ENCODE assay signal across 24 cellular contexts in genomic region chr18:1092228-1092627, GRCh38.
DNase-seq lines count a peak whose midpoint lies in the region; ATAC-seq and TF ChIP-seq lines count a peak whose summit lies in the region.
"Had no signal": no experiment of that assay in that cellular context is flagged by ENCODE, and none has a peak within 500 bp of the region (broad histone marks: within the 10 kb centered on the region; RNA-seq: fewer than 3 reads in every experiment).

No MANE protein-coding gene starts in this region.

- POLR2A ChIA-PET in WTC11 (lab: Charles Lee) = no interaction called here

- H3K9me3 ChIP-seq in cardiac muscle cell (ENCODE audit: low read depth) (no peaks in the 10 kb centered on the region), heart left ventricle (peaks cover 0 to 10% (median 0%) of the 10 kb centered on the region in 12 donors)

- H3K27me3 ChIP-seq in cardiac muscle cell (no peaks in the 10 kb centered on the region), heart left ventricle (peaks cover 0 to 3% (median 0%) of the 10 kb centered on the region in 9 donors)
- H3K27me3 ChIP-seq: brain microvascular endothelial cell, tibial artery had no signal

- CTCF ChIA-PET in WTC11 (lab: Charles Lee) = interaction anchor here (0.9 to 2.5 kb wide), 3 partner anchors 17 to 130 kb away, joined by 3 to 10 read pairs (median 4); no protein-coding TSS in a partner anchor

- no peaks in the 10 kb centered on the region for H3K36me3 ChIP-seq in cardiac muscle cell
- no peaks in the 10 kb centered on the region for H3K36me3 ChIP-seq in heart left ventricle
- H3K36me3 ChIP-seq: brain microvascular endothelial cell, tibial artery had no signal

- TF ChIP-seq CTCF in cardiac muscle cell (IDR thresholded peaks at IDR 0.05; ENCODE audit: low read depth, low read length) (no peak), heart left ventricle (IDR thresholded peaks at IDR 0.05) (no peak), WTC11 (IDR thresholded peaks at IDR 0.05) (no peak), GM20000 (IDR thresholded peaks at IDR 0.05; ENCODE audit: extremely low read depth, missing control alignments) (no peak)

- no peak overlapping the region for H3K27ac ChIP-seq in cardiac muscle cell
- no peak overlapping the region for H3K27ac ChIP-seq in heart left ventricle
- H3K27ac ChIP-seq: brain microvascular endothelial cell, tibial artery had no signal

- H3K4me3 ChIP-seq in cardiac muscle cell = no peak overlapping the region
- no peak overlapping the region for H3K4me3 ChIP-seq in heart left ventricle
- H3K4me3 ChIP-seq: tibial artery had no signal

- intact Hi-C loops in heart left ventricle (cut with DNase I) = no loop called here

- H3K4me3 Mint-ChIP-seq in WTC11 = no peak overlapping the region
- H3K4me3 Mint-ChIP-seq: activated CD4-positive, alpha-beta memory T cell treated with anti-CD3 and anti-CD28 coated beads for 36 hours; activated naive CD8-positive, alpha-beta T cell; activated T-cell treated with anti-CD3 and anti-CD28 coated beads, Interleukin-2, amount 50 U/mL, for 24 hours; CD14-positive monocyte; memory B cell; nephron; stimulated activated memory B cell treated with anti-CD40 and anti-IgM and Interleukin-4, amounts not matched to agents 10 μg/mL and 1 μg/mL and 100 μg/mL, for 72 hours had no signal

- peaks cover 23% of the 10 kb centered on the region for H3K9me3 Mint-ChIP-seq in WTC11

- no peaks in the 10 kb centered on the region for H3K4me1 ChIP-seq in cardiac muscle cell (ENCODE audit: low read depth)
- H3K4me1 ChIP-seq in heart left ventricle = no peaks in the 10 kb centered on the region
- H3K4me1 ChIP-seq: tibial artery had no signal

- DNase-seq in cardiac muscle cell (ENCODE audit: low read depth in 1 of 2, low spot score in 1 of 2) (peak; percentile 9 to 40), heart left ventricle (no peak), WTC11 (ENCODE audit: low spot score) (peak; percentile 33), iPS-NIHi7 (ENCODE audit: extremely low spot score) (peak; percentile 71), NCI-H524 treated with DMSO at 0.1 percent for 48 hours (lab: John Stamatoyannopoulos, UW) (no peak), GM20000 (ENCODE audit: low spot score) (no peak)
- DNase-seq: activated CD4-positive, alpha-beta memory T cell treated with anti-CD3 and anti-CD28 coated beads for 36 hours; activated T-cell treated with anti-CD3 and anti-CD28 coated beads, Interleukin-2, amount 50 U/mL, for 24 hours; brain microvascular endothelial cell; dermis blood vessel endothelial cell; KBM-7; NCI-H1105 treated with DMSO at 0.1 percent for 48 hours; NCI-H2107; NCI-H82; stimulated activated CD4-positive, alpha-beta T cell treated with anti-CD3 and anti-CD28 coated beads, Interleukin-12 subunit alpha, Interleukin-12 subunit beta, amount 100 ng/mL, for 4 hours; tibial artery had no signal

- H3K4me1 Mint-ChIP-seq in WTC11 = peaks cover 42% of the 10 kb centered on the region
- H3K4me1 Mint-ChIP-seq: CD14-positive monocyte; memory B cell; nephron; stimulated activated memory B cell treated with anti-CD40 and anti-IgM and Interleukin-4, amounts not matched to agents 10 μg/mL and 1 μg/mL and 100 μg/mL, for 72 hours had no signal

- TF ChIP-seq POLR2A in heart left ventricle (IDR thresholded peaks at IDR 0.05) = no peak

- peaks cover 22% of the 10 kb centered on the region for H3K27me3 Mint-ChIP-seq in WTC11 (ENCODE audit: low read depth)
- H3K27me3 Mint-ChIP-seq: activated CD4-positive, alpha-beta memory T cell treated with anti-CD3 and anti-CD28 coated beads for 36 hours; activated naive CD8-positive, alpha-beta T cell; activated T-cell treated with anti-CD3 and anti-CD28 coated beads, Interleukin-2, amount 50 U/mL, for 24 hours; memory B cell; stimulated activated memory B cell treated with anti-CD40 and anti-IgM and Interleukin-4, amounts not matched to agents 10 μg/mL and 1 μg/mL and 100 μg/mL, for 72 hours had no signal

- ATAC-seq in heart left ventricle (no peak), WTC11 (peak; percentile 75), HG03025 (IDR thresholded peaks at IDR 0.05; ENCODE audit: low FRiP score, unreplicated experiment) (no peak), HG03095 (IDR thresholded peaks at IDR 0.05; ENCODE audit: unreplicated experiment) (no peak)
- ATAC-seq: Panc1; stimulated activated memory B cell treated with anti-CD40 and anti-IgM and Interleukin-4, amounts not matched to agents 10 μg/mL and 1 μg/mL and 100 μg/mL, for 72 hours had no signal

- H3K36me3 Mint-ChIP-seq in WTC11 = peaks cover 18% of the 10 kb centered on the region
- H3K36me3 Mint-ChIP-seq: activated CD4-positive, alpha-beta memory T cell treated with anti-CD3 and anti-CD28 coated beads for 36 hours; activated naive CD8-positive, alpha-beta T cell; CD14-positive monocyte; memory B cell; stimulated activated memory B cell treated with anti-CD40 and anti-IgM and Interleukin-4, amounts not matched to agents 10 μg/mL and 1 μg/mL and 100 μg/mL, for 72 hours had no signal

- 67 to 80% (median 73%) methylated on average over 5 of the region's 5 CpGs for WGBS in heart left ventricle, 4 donors

- H3K27ac Mint-ChIP-seq in WTC11 = no peak overlapping the region
- H3K27ac Mint-ChIP-seq: activated CD4-positive, alpha-beta memory T cell treated with anti-CD3 and anti-CD28 coated beads for 36 hours; activated naive CD8-positive, alpha-beta T cell; activated T-cell treated with anti-CD3 and anti-CD28 coated beads, Interleukin-2, amount 50 U/mL, for 24 hours; CD14-positive monocyte; memory B cell; nephron; stimulated activated memory B cell treated with anti-CD40 and anti-IgM and Interleukin-4, amounts not matched to agents 10 μg/mL and 1 μg/mL and 100 μg/mL, for 72 hours had no signal

TF ChIP-seq in WTC11, 78 proteins besides CTCF, POLR2A, EP300 and RAD21 (continues in another document):
- TF ChIP-seq TEAD1 (CRISPR knock-in tag; IDR thresholded peaks at IDR 0.05) (0 out of 2 replicates have a peak, but pooled peaks have one; percentile 71), NFE2L1 (CRISPR knock-in tag; IDR thresholded peaks at IDR 0.05) (peak; percentile 64; the same call in 1 of the 2 replicates), RELA (CRISPR knock-in tag; IDR thresholded peaks at IDR 0.05; ENCODE audit: borderline replicate concordance) (no peak), ZNF121 (CRISPR knock-in tag; IDR thresholded peaks at IDR 0.05) (no peak), PREB (CRISPR knock-in tag; IDR thresholded peaks at IDR 0.05; ENCODE audit: borderline replicate concordance) (peak; percentile 58; the same call in 1 of the 2 replicates), ATF1 (CRISPR knock-in tag; IDR thresholded peaks at IDR 0.05) (no peak), ZNF232 (CRISPR knock-in tag; IDR thresholded peaks at IDR 0.05) (peak; percentile 76; the same call in 1 of the 2 replicates), JUN (CRISPR knock-in tag; IDR thresholded peaks at IDR 0.05) (0 out of 2 replicates have a peak, but pooled peaks have one; percentile 57), JAZF1 (CRISPR knock-in tag; IDR thresholded peaks at IDR 0.05) (no peak), FOXJ3 (CRISPR knock-in tag; IDR thresholded peaks at IDR 0.05; ENCODE audit: borderline replicate concordance) (no peak)
- TF ChIP-seq, protein P1, sequence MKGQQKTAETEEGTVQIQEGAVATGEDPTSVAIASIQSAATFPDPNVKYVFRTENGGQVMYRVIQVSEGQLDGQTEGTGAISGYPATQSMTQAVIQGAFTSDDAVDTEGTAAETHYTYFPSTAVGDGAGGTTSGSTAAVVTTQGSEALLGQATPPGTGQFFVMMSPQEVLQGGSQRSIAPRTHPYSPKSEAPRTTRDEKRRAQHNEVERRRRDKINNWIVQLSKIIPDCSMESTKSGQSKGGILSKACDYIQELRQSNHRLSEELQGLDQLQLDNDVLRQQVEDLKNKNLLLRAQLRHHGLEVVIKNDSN (CRISPR knock-in tag; IDR thresholded peaks at IDR 0.05) = peak; percentile 58; the same call in 1 of the 2 replicates
- TF ChIP-seq, protein P2, sequence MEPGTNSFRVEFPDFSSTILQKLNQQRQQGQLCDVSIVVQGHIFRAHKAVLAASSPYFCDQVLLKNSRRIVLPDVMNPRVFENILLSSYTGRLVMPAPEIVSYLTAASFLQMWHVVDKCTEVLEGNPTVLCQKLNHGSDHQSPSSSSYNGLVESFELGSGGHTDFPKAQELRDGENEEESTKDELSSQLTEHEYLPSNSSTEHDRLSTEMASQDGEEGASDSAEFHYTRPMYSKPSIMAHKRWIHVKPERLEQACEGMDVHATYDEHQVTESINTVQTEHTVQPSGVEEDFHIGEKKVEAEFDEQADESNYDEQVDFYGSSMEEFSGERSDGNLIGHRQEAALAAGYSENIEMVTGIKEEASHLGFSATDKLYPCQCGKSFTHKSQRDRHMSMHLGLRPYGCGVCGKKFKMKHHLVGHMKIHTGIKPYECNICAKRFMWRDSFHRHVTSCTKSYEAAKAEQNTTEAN (CRISPR knock-in tag; IDR thresholded peaks at IDR 0.05) = peak; percentile 57; the same call in 1 of the 2 replicates

Comparison
In these comparisons a context has a peak if more than half of its experiments do, and no peak if none do; other contexts are left out.
1. DNase-seq: peak in cardiac muscle cell (2 of 2), WTC11 (single experiment) and iPS-NIHi7 (single experiment); none in heart left ventricle (0 of 5), NCI-H524 treated with DMSO at 0.1 percent for 48 hours (single experiment) and GM20000 (single experiment).